Comparison of ENCODE assay signal across 7 cellular contexts in the genomic region with DNA sequence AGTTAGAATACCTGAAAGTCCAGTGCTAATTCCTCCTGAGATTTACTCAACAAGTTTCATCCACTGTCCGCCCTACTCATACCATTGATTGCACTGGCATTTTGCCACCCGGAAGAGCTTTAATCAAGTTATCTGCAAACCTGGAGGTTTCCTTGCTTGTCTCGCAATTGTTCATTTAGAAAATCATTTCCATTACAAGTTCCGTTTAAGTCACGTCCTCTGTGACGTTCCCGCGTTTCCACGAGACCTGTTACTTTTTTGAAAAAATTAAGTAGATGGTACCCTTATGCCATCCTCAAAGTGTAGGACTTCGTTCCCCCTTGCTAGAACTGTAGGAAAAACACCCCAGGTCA. TPM values are rescaled to one million over a fixed set of nuclear protein-coding genes. Genes with fewer than 3 reads are reported as not detected.
DNase-seq lines count a peak whose midpoint lies in the region; ATAC-seq and TF ChIP-seq lines count a peak whose summit lies in the region.

No MANE protein-coding gene starts in this region.

- H3K4me1 ChIP-seq in HCT116 (ENCODE audit: control insufficient read depth in 1 of 2, insufficient read depth in 2 of 2, low read length in 2 of 2), result peaks cover 8 to 21% of the 10 kb centered on the region in 2 experiments

- RAD21 ChIA-PET in HCT116 (lab: Charles Lee; ENCODE audit: low non-redundant PET in 1 of 2, low total read pairs in 2 of 2, uncharacterized antibody in 2 of 2, unreplicated experiment in 2 of 2), result no interaction called here

- H3K27me3 ChIP-seq in HCT116 (ENCODE audit: insufficient read depth, low read length), result no peaks in the 10 kb centered on the region

- in situ Hi-C loops in astrocyte of the spinal cord (cut with HindIII; ENCODE audit: low sequenced_read_pairs), result no loop called here

- peak; percentile 0; the same call in 1 of the 2 replicates for TF ChIP-seq RAD21 in HCT116 (IDR thresholded peaks at IDR 0.05; ENCODE audit: low read depth)

- no peaks in the 10 kb centered on the region for H3K36me3 ChIP-seq in HCT116 (ENCODE audit: control insufficient read depth in 1 of 2, insufficient read depth in 2 of 2, low read length in 2 of 2)

- intact Hi-C loops in HCT116 (cut with micrococcal nuclease), result loop anchor here (5.0 kb wide), 3 partner anchors 51 to 204 kb away; a partner anchor contains a TSS

- no peaks in the 10 kb centered on the region for H3K9me2 ChIP-seq in HCT116 (ENCODE audit: insufficient read depth)

- H3K4me2 ChIP-seq in HCT116 (ENCODE audit: low read length), result peak overlapping the region; percentile 88

- BruUV-seq in HCT116 (replicated peaks; lab: Mats Ljungman, UMichigan), result TSS peak; percentile 99

- peaks cover 35% of the 10 kb centered on the region for H3K79me2 ChIP-seq in HCT116 (ENCODE audit: insufficient read depth, low read length)

- H3K4me3 ChIP-seq in HCT116 (replicated peaks in 1 of 2; ENCODE audit: low read depth in 1 of 2, low read length in 2 of 2) (peak overlapping the region; percentile 52 to 68), astrocyte of the spinal cord (ENCODE audit: low read depth, low read length) (peak overlapping the region; percentile 72)

- CTCF ChIA-PET in HCT116 (lab: Charles Lee), result interaction anchor here (0.9 to 1.0 kb wide), 2 partner anchors 202 to 203 kb away, joined by 3 to 5 read pairs; no protein-coding TSS in a partner anchor

- POLR2A ChIA-PET in HCT116 (lab: Charles Lee), result interaction anchor here (0.7 to 1.4 kb wide), 7 partner anchors 8 to 439 kb away, joined by 3 to 10 read pairs (median 3); a partner anchor contains a TSS

- H2AFZ ChIP-seq in HCT116 (ENCODE audit: low read depth, low read length, poor library complexity, severe bottlenecking), result peak overlapping the region; percentile 70

- H3K9me3 ChIP-seq in HCT116 (ENCODE audit: control insufficient read depth in 1 of 2, insufficient read depth in 1 of 2, low read depth in 1 of 2, low read length in 2 of 2), result no peaks in the 10 kb centered on the region

- DNase-seq in HCT116 (ENCODE audit: low read depth, low spot score) (no peak), RPMI8226 (peak; percentile 66), astrocyte of the spinal cord (ENCODE audit: low read depth, low spot score) (no peak), kidney glomerular epithelial cell (lab: John Stamatoyannopoulos, UW) (peak; percentile 68), SK-N-DZ (ENCODE audit: low spot score) (no peak)
- DNase-seq in stimulated activated CD4-positive, alpha-beta T cell treated with anti-CD3 and anti-CD28 coated beads, Interleukin-2, amount 100 ng/mL, for 48 hours, result peak; percentile 26 to 30

- peak overlapping the region; percentile 64 for H3K9ac ChIP-seq in HCT116 (ENCODE audit: low read length)

- TF ChIP-seq POLR2A in HCT116 (IDR thresholded peaks at IDR 0.05; ENCODE audit: borderline replicate concordance, extremely low read depth, insufficient read depth, insufficient read length), result no peak

- no peak for TF ChIP-seq CTCF in HCT116 (IDR thresholded peaks at IDR 0.05 in 2 of 3, conservative IDR thresholded peaks at IDR 0.05 in 1 of 3; ENCODE audit: borderline replicate concordance in 1 of 3, insufficient read depth in 1 of 3, low read depth in 2 of 3, low read length in 2 of 3)
- no peak for TF ChIP-seq CTCF in astrocyte of the spinal cord (IDR thresholded peaks at IDR 0.05; ENCODE audit: low read depth, low read length)

- no peaks in the 10 kb centered on the region; the same call in 1 of the 2 replicates for H4K20me1 ChIP-seq in HCT116 (ENCODE audit: insufficient read depth)

- peak overlapping the region; percentile 52; the same call in 1 of the 2 replicates for H3K27ac ChIP-seq in HCT116 (ENCODE audit: low read depth, low read length)

- ATAC-seq in HCT116, result no peak
- no peak for ATAC-seq in GM18511 (IDR thresholded peaks at IDR 0.05; ENCODE audit: unreplicated experiment)

TF ChIP-seq in HCT116, 20 proteins besides CTCF, POLR2A, EP300 and RAD21:
- TF ChIP-seq, protein P1, sequence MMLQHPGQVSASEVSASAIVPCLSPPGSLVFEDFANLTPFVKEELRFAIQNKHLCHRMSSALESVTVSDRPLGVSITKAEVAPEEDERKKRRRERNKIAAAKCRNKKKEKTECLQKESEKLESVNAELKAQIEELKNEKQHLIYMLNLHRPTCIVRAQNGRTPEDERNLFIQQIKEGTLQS (IDR thresholded peaks at IDR 0.05), result no peak
- no peak for TF ChIP-seq EZH2phosphoT487 (IDR thresholded peaks at IDR 0.05; ENCODE audit: borderline replicate concordance)
- TF ChIP-seq CBX3 (IDR thresholded peaks at IDR 0.05; ENCODE audit: low read depth), result no peak
- 0 out of 2 replicates have a peak, but pooled peaks have one; percentile 15 for TF ChIP-seq EGR1 (IDR thresholded peaks at IDR 0.05; ENCODE audit: low read depth)
- TF ChIP-seq, protein P2, sequence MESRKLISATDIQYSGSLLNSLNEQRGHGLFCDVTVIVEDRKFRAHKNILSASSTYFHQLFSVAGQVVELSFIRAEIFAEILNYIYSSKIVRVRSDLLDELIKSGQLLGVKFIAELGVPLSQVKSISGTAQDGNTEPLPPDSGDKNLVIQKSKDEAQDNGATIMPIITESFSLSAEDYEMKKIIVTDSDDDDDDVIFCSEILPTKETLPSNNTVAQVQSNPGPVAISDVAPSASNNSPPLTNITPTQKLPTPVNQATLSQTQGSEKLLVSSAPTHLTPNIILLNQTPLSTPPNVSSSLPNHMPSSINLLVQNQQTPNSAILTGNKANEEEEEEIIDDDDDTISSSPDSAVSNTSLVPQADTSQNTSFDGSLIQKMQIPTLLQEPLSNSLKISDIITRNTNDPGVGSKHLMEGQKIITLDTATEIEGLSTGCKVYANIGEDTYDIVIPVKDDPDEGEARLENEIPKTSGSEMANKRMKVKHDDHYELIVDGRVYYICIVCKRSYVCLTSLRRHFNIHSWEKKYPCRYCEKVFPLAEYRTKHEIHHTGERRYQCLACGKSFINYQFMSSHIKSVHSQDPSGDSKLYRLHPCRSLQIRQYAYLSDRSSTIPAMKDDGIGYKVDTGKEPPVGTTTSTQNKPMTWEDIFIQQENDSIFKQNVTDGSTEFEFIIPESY (IDR thresholded peaks at IDR 0.05; ENCODE audit: extremely low read depth, insufficient replicate concordance, low read length), result no peak
- TF ChIP-seq ELF1 (IDR thresholded peaks at IDR 0.05; ENCODE audit: borderline replicate concordance, low read depth), result no peak
- no peak for TF ChIP-seq CEBPB (IDR thresholded peaks at IDR 0.05; ENCODE audit: low read depth)
- TF ChIP-seq SIN3A (IDR thresholded peaks at IDR 0.05; ENCODE audit: low read depth), result peak; percentile 30; the same call in 1 of the 2 replicates
- 0 out of 2 replicates have a peak, but pooled peaks have one; percentile 13 for TF ChIP-seq FOSL1 (IDR thresholded peaks at IDR 0.05; ENCODE audit: low read depth)
- TF ChIP-seq, protein P3, sequence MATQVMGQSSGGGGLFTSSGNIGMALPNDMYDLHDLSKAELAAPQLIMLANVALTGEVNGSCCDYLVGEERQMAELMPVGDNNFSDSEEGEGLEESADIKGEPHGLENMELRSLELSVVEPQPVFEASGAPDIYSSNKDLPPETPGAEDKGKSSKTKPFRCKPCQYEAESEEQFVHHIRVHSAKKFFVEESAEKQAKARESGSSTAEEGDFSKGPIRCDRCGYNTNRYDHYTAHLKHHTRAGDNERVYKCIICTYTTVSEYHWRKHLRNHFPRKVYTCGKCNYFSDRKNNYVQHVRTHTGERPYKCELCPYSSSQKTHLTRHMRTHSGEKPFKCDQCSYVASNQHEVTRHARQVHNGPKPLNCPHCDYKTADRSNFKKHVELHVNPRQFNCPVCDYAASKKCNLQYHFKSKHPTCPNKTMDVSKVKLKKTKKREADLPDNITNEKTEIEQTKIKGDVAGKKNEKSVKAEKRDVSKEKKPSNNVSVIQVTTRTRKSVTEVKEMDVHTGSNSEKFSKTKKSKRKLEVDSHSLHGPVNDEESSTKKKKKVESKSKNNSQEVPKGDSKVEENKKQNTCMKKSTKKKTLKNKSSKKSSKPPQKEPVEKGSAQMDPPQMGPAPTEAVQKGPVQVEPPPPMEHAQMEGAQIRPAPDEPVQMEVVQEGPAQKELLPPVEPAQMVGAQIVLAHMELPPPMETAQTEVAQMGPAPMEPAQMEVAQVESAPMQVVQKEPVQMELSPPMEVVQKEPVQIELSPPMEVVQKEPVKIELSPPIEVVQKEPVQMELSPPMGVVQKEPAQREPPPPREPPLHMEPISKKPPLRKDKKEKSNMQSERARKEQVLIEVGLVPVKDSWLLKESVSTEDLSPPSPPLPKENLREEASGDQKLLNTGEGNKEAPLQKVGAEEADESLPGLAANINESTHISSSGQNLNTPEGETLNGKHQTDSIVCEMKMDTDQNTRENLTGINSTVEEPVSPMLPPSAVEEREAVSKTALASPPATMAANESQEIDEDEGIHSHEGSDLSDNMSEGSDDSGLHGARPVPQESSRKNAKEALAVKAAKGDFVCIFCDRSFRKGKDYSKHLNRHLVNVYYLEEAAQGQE (IDR thresholded peaks at IDR 0.05; ENCODE audit: low read depth), result no peak
- TF ChIP-seq JUND (IDR thresholded peaks at IDR 0.05), result peak; percentile 19; the same call in 1 of the 2 replicates
- no peak for TF ChIP-seq ZNF274 (IDR thresholded peaks at IDR 0.05; ENCODE audit: low read depth, low read length)

RNA-seq across cellular contexts. Expression of a gene that starts 0.8 kb away (rescaled TPM):
- total RNA-seq in HCT116 (2021; ENCODE audit: unreplicated experiment), result 47.7 TPM
- polyA plus RNA-seq in HCT116 (2012), result 10.7 and 15.4 TPM in 2 replicates
- polyA plus RNA-seq in SK-N-DZ (2014; cell fraction: cytosol; rRNA removed), result 17.2 and 17.8 TPM in 2 replicates
- 29.4 and 30.4 TPM in 2 replicates for polyA plus RNA-seq in SK-N-DZ (2014; cell fraction: nucleus; rRNA removed)

RNA-seq across cellular contexts. Expression of a gene that starts 50.0 kb away (rescaled TPM):
- 163 TPM for total RNA-seq in HCT116 (2021; ENCODE audit: unreplicated experiment)
- polyA plus RNA-seq in HCT116 (2012), result 82.6 and 94.0 TPM in 2 replicates
- polyA plus RNA-seq in SK-N-DZ (2014; cell fraction: cytosol; rRNA removed), result 201 and 209 TPM in 2 replicates
- 129 and 156 TPM in 2 replicates for polyA plus RNA-seq in SK-N-DZ (2014; cell fraction: nucleus; rRNA removed)

Comparison
In these comparisons a context has a peak if more than half of its experiments do, and no peak if none do; other contexts are left out.
1. DNase-seq: peak in RPMI8226 (single experiment), kidney glomerular epithelial cell (single experiment) and stimulated activated CD4-positive, alpha-beta T cell treated with anti-CD3 and anti-CD28 coated beads, Interleukin-2, amount 100 ng/mL, for 48 hours (2 of 2); none in HCT116 (single experiment), astrocyte of the spinal cord (single experiment) and SK-N-DZ (single experiment).